Comparison of ENCODE assay signal across 19 cellular contexts in the genomic region with DNA sequence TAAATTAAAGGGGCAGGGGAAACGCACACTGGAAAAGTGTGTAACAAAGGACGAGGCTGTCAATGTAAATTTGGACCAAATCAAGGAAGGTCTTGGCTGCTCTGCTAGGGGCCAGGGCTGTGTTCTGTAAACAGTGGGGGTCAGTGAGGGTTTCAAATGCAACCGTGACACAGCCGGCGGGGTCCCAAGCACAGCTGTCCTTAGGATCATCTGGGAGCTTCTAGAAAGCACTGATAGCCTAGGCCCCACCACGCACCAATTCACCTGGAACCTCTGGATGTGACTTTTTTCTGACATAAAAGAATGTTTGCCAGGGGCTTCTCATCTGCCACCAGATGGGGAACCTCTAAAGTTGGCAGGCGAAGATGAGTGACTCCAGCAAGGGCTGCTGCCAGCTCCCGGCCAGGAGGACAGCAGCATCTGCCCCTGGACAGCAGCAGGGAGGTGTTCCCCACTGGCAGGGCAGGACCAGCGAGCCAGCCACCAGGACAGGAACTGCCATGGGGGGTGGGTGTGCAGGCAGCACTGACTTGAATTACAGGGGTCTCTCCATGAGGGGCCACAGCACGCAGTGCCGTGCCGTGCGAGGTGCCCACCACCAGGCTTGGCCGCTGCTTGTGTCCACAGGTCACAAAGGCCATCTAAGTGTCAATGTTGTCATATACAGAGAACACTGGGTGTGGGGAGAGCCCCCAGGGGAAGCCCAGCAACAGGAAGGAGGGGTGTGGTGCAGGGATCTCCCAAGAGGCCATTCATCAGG.
DNase-seq lines count a peak whose midpoint lies in the region; ATAC-seq, FAIRE-seq and TF ChIP-seq lines count a peak whose summit lies in the region.
"Had no signal": no experiment of that assay in that cellular context is flagged by ENCODE, and none has a peak within 500 bp of the region (broad histone marks: within the 10 kb centered on the region; RNA-seq: fewer than 3 reads in every experiment).

No MANE protein-coding gene starts in this region.

- FAIRE-seq in H1 (lab: Jason Lieb, UNC): no peak
- FAIRE-seq: A549, GM12892, GM18507, HepG2 had no signal

- H3K27me3 ChIP-seq in H1 (replicated peaks in 1 of 4; ENCODE audit: control insufficient read depth in 3 of 4, extremely low read depth in 1 of 4, insufficient read depth in 3 of 4, low read length in 3 of 4) (no peaks in the 10 kb centered on the region; a peak in 1 of 7 replicates), neuronal stem cell (ENCODE audit: control insufficient read depth in 3 of 3, insufficient read depth in 3 of 3, low read depth in 1 of 3, low read length in 3 of 3) (no peaks in the 10 kb centered on the region)

- DNase-seq in activated effector memory CD4-positive, alpha-beta T cell treated with anti-CD3 and anti-CD28 coated beads, Interleukin-2, amount 50 U/mL, for 16 hours: peak; percentile 55
- DNase-seq in activated effector memory CD4-positive, alpha-beta T cell treated with Interleukin-2 at 50 U/mL for 16 hours: no peak
- DNase-seq in H1 (ENCODE audit: low read depth in 1 of 2, low spot score in 2 of 2) (no peak), neuronal stem cell (ENCODE audit: low spot score) (no peak), HuH-7 (ENCODE audit: low spot score) (no peak), substantia nigra (lab: John Stamatoyannopoulos, UW) (no peak)
- DNase-seq: AML-193; CD4-positive, alpha-beta memory T cell; DMS153; DMS79; GDM1; H9 had no signal

- no peak overlapping the region for H3K27ac ChIP-seq in H1 (ENCODE audit: low read depth, low read length)
- H3K27ac ChIP-seq in neuronal stem cell (replicated peaks; ENCODE audit: low read length): no peak overlapping the region
- H3K27ac ChIP-seq in substantia nigra (ENCODE audit: low read depth, low read length, poor library complexity, severe bottlenecking): no peak overlapping the region
- H3K27ac ChIP-seq: 22Rv1, A549 had no signal

- H2BK15ac ChIP-seq in H1 (ENCODE audit: low read length) (no peak overlapping the region), neuronal stem cell (ENCODE audit: low read length) (peak overlapping the region; percentile 95)

- no peaks in the 10 kb centered on the region for H3K79me2 ChIP-seq in H1 (ENCODE audit: control insufficient read depth in 1 of 2, insufficient read depth in 2 of 2, low read length in 2 of 2)

- H2BK20ac ChIP-seq in H1 (ENCODE audit: low read length): no peak overlapping the region

- no peak for ATAC-seq in HG02610 (IDR thresholded peaks at IDR 0.05; ENCODE audit: unreplicated experiment)
- ATAC-seq: A549, GM23338 had no signal

- H3K23ac ChIP-seq in H1 (ENCODE audit: insufficient read length): no peak overlapping the region
- H3K23ac ChIP-seq in neuronal stem cell (ENCODE audit: low read depth, low read length, poor library complexity): peak overlapping the region; percentile 76

- H3K14ac ChIP-seq in H1 (ENCODE audit: insufficient read length) (no peak overlapping the region), neuronal stem cell (ENCODE audit: low read length) (peak overlapping the region; percentile 77)

- H2AFZ ChIP-seq in H1 (ENCODE audit: low read length) (no peak overlapping the region), neuronal stem cell (ENCODE audit: low read length) (no peak overlapping the region)
- H2AFZ ChIP-seq: GM23338 had no signal

- 86% methylated on average over 14 of the region's 14 CpGs; no CpG with 5 or more reads in 1 of the 2 experiments for WGBS in H1 (ENCODE audit: extremely low coverage in 1 of 2, insufficient coverage in 1 of 2, insufficient read length in 1 of 2, insufficient replicate concordance in 2 of 2, low coverage in 1 of 2, low lambda C conversion rate in 2 of 2, missing lambda C conversion rate in 1 of 2), 2 experiments
- WGBS in neuronal stem cell (ENCODE audit: extremely low coverage in 2 of 2, insufficient read length in 2 of 2, insufficient replicate concordance in 1 of 2), 2 donors: no CpG with 5 or more reads among the region's 14 CpGs

- no peaks in the 10 kb centered on the region; the same call in 1 of the 2 replicates for H3K23me2 ChIP-seq in H1 (ENCODE audit: low read depth, low read length)

- no peak overlapping the region for H4K8ac ChIP-seq in H1 (ENCODE audit: extremely low read depth, insufficient read depth, low read length)
- H4K8ac ChIP-seq in neuronal stem cell (ENCODE audit: low read depth, low read length): no peak overlapping the region

- H3K9me3 ChIP-seq in H1 (ENCODE audit: insufficient read depth in 2 of 2, low read depth in 1 of 2, low read length in 1 of 2) (no peaks in the 10 kb centered on the region; a peak in 1 of 4 replicates), neuronal stem cell (replicated peaks in 1 of 2; ENCODE audit: control insufficient read depth in 2 of 2, insufficient read depth in 1 of 2, low read depth in 1 of 2, low read length in 2 of 2) (peaks cover 0 to 22% of the 10 kb centered on the region in 2 donors)
- H3K9me3 ChIP-seq: A549 had no signal

- H3K79me1 ChIP-seq in H1 (ENCODE audit: low read depth, low read length) (no peaks in the 10 kb centered on the region), neuronal stem cell (ENCODE audit: low read depth, low read length) (no peaks in the 10 kb centered on the region)

- peak overlapping the region; percentile 71 for H3K4ac ChIP-seq in H1 (replicated peaks; ENCODE audit: insufficient read length, low read depth, low read length)
- peak overlapping the region; percentile 84 for H3K4ac ChIP-seq in neuronal stem cell (ENCODE audit: low read length)

- H4K91ac ChIP-seq in H1 (replicated peaks; ENCODE audit: insufficient read length, low read length): peak overlapping the region; percentile 19
- peak overlapping the region; percentile 93 for H4K91ac ChIP-seq in neuronal stem cell (ENCODE audit: low read depth, low read length, poor library complexity)

- H3K4me1 ChIP-seq in H1 (replicated peaks in 1 of 4; ENCODE audit: control insufficient read depth in 3 of 4, insufficient read depth in 4 of 4, low read length in 3 of 4) (peaks cover 0 to 8% (median 5%) of the 10 kb centered on the region in 4 experiments; a peak in 3 of 7 replicates), neuronal stem cell (ENCODE audit: control insufficient read depth in 2 of 2, insufficient read depth in 1 of 2, low read depth in 1 of 2, low read length in 2 of 2) (peaks cover 11 to 20% of the 10 kb centered on the region in 2 donors)
- H3K4me1 ChIP-seq: A549 had no signal

- no peak overlapping the region for H3K56ac ChIP-seq in H1 (replicated peaks; ENCODE audit: insufficient read length, low read depth, low read length)

- TF ChIP-seq EP300 in H1 (IDR thresholded peaks at IDR 0.05; ENCODE audit: borderline replicate concordance in 1 of 2, low read depth in 2 of 2, low read length in 2 of 2): no peak

- no peak overlapping the region for H3K4me3 ChIP-seq in H1 (ENCODE audit: extremely low read depth in 1 of 4, insufficient read depth in 2 of 4, low read depth in 3 of 4, low read length in 4 of 4)
- H3K4me3 ChIP-seq in neuronal stem cell (ENCODE audit: low read length in 2 of 2): no peak overlapping the region
- H3K4me3 ChIP-seq: A549, GM23338 had no signal

- TF ChIP-seq CTCF in H1 (IDR thresholded peaks at IDR 0.05; ENCODE audit: control extremely low read depth in 1 of 3, insufficient read depth in 1 of 3, low read depth in 1 of 3, low read length in 3 of 3): no peak

- H2BK120ac ChIP-seq in H1 (replicated peaks; ENCODE audit: low read depth, low read length): no peak overlapping the region
- H2BK120ac ChIP-seq in neuronal stem cell (ENCODE audit: low read depth, low read length): peak overlapping the region; percentile 1

- H4K20me1 ChIP-seq in H1 (replicated peaks in 1 of 2; ENCODE audit: control insufficient read depth in 1 of 2, insufficient read depth in 2 of 2, low read length in 2 of 2): no peaks in the 10 kb centered on the region

- no peak for TF ChIP-seq POLR2A in H1 (IDR thresholded peaks at IDR 0.05; ENCODE audit: control extremely low read depth in 1 of 2, low read depth in 2 of 2, low read length in 2 of 2)

- H3K18ac ChIP-seq in H1 (ENCODE audit: extremely low read depth, low read length) (no peak overlapping the region), neuronal stem cell (ENCODE audit: low read length) (peak overlapping the region; percentile 89)

- no peaks in the 10 kb centered on the region for H3K36me3 ChIP-seq in H1 (ENCODE audit: control insufficient read depth in 2 of 4, insufficient read depth in 4 of 4, low read length in 3 of 4)
- H3K36me3 ChIP-seq in neuronal stem cell (replicated peaks in 1 of 2; ENCODE audit: control insufficient read depth in 2 of 2, insufficient read depth in 2 of 2, low read length in 2 of 2): no peaks in the 10 kb centered on the region

- TF ChIP-seq RAD21 in H1 (IDR thresholded peaks at IDR 0.05 in 1 of 2, conservative IDR thresholded peaks at IDR 0.05 in 1 of 2; ENCODE audit: low read depth in 2 of 2, low read length in 2 of 2): no peak

- no peak overlapping the region for H3K9ac ChIP-seq in H1 (replicated peaks in 1 of 4; ENCODE audit: extremely low read depth in 1 of 4, low read depth in 3 of 4, low read length in 3 of 4)
- no peak overlapping the region for H3K9ac ChIP-seq in neuronal stem cell (ENCODE audit: low read depth, low read length, poor library complexity)

- 0 out of 2 replicates have a peak overlapping the region, but pooled peaks have one; percentile 80 for H2BK12ac ChIP-seq in H1 (ENCODE audit: low read depth, low read length)
- peak overlapping the region; percentile 92 for H2BK12ac ChIP-seq in neuronal stem cell (ENCODE audit: low read length)

- POLR2A ChIA-PET in H1 (lab: Charles Lee; ENCODE audit: partially characterized antibody): no interaction called here

- no peak overlapping the region for H4K5ac ChIP-seq in H1 (ENCODE audit: insufficient read length, low read depth, low read length)

- H2BK5ac ChIP-seq in H1 (ENCODE audit: low read depth, low read length) (no peak overlapping the region), neuronal stem cell (ENCODE audit: low read length) (peak overlapping the region; percentile 58)

- CTCF ChIA-PET in H1 (lab: Charles Lee; ENCODE audit: partially characterized antibody): interaction anchor here (0.6 to 1.6 kb wide), 4 partner anchors 25 to 289 kb away, joined by 3 to 4 read pairs (median 3); no protein-coding TSS in a partner anchor

- H3K4me2 ChIP-seq in H1 (ENCODE audit: insufficient read depth in 1 of 2, low read depth in 2 of 2, low read length in 2 of 2) (no peak overlapping the region), neuronal stem cell (ENCODE audit: insufficient read depth, low read length, poor library complexity, severe bottlenecking) (no peak overlapping the region)
- H3K4me2 ChIP-seq: A549, GM23338 had no signal

- H2AK5ac ChIP-seq in H1 (ENCODE audit: low read depth, low read length) (no peak overlapping the region), neuronal stem cell (ENCODE audit: low read depth, low read length) (peak overlapping the region; percentile 99)

TF ChIP-seq in H1, 55 proteins besides CTCF, POLR2A, EP300 and RAD21:
- no peak for TF ChIP-seq JUN (IDR thresholded peaks at IDR 0.05; ENCODE audit: low read depth, low read length)
- TF ChIP-seq GTF2F1 (IDR thresholded peaks at IDR 0.05; ENCODE audit: borderline replicate concordance, low read depth, low read length): no peak
- no peak for TF ChIP-seq ZNF274 (IDR thresholded peaks at IDR 0.05; ENCODE audit: borderline replicate concordance, extremely low read depth, low read length)
